Comparison of ENCODE assay signal across 24 cellular contexts in genomic region chr2:120982598-120982997, GRCh38.
A peak's percentile ranks its signal among the peaks of the same experiment; 100 is the strongest.
DNase-seq lines count a peak whose midpoint lies in the region; FAIRE-seq and TF ChIP-seq lines count a peak whose summit lies in the region.
"Had no signal": no experiment of that assay in that cellular context is flagged by ENCODE, and none has a peak within 500 bp of the region (broad histone marks: within the 10 kb centered on the region; RNA-seq: fewer than 3 reads in every experiment).

No MANE protein-coding gene starts in this region.

- no peaks in the 10 kb centered on the region for H3K27me3 ChIP-seq in NT2/D1 (ENCODE audit: insufficient read depth, insufficient read length)
- H3K27me3 ChIP-seq: MG63 had no signal

- H3K4me3 ChIP-seq in NT2/D1 (ENCODE audit: insufficient read length, low read depth): no peak overlapping the region
- H3K4me3 ChIP-seq: K562, MG63 had no signal

- H3K4me3 Mint-ChIP-seq in glutamatergic neuron (ENCODE audit: unreplicated experiment) (no peak overlapping the region), neural crest cell (no peak overlapping the region)
- H3K4me3 Mint-ChIP-seq: HFFc6 had no signal

- DNase-seq in ELF-1 (ENCODE audit: low read depth, low spot score): peak; percentile 41
- DNase-seq in NT2/D1 (ENCODE audit: low read depth, low spot score): peak; percentile 9
- DNase-seq in glutamatergic neuron: peak; percentile 12
- no peak for DNase-seq in neural crest cell (ENCODE audit: low read depth, low spot score)
- DNase-seq in activated CD4-positive, alpha-beta T cell treated with anti-CD3 and anti-CD28 coated beads, Interleukin-2, amount 50 U/mL, for 48 hours: no peak
- DNase-seq in frontal cortex (ENCODE audit: low spot score in 2 of 2): no peak
- no peak for DNase-seq in D341Med (ENCODE audit: low spot score)
- no peak for DNase-seq in RWPE1 (ENCODE audit: low spot score)
- DNase-seq: GF-D8; HFFc6; MG63; NCI-H1417 treated with DMSO at 0.1 percent for 48 hours; NCI-H187 treated with DMSO at 0.1 percent for 48 hours; NCI-H2107; NCI-H2227 treated with DMSO at 0.1 percent for 48 hours; NCI-H774; NK-92 treated with Interleukin-12 subunit alpha and Interleukin-12 subunit beta, amount 100 ng/mL, for 24 hours had no signal

- no peak overlapping the region for H3K27ac ChIP-seq in RWPE1
- H3K27ac ChIP-seq: C4-2B had no signal

- H3K4me1 Mint-ChIP-seq in glutamatergic neuron (ENCODE audit: low read depth, unreplicated experiment) (peaks cover 5% of the 10 kb centered on the region), neural crest cell (no peaks in the 10 kb centered on the region)

- POLR2A ChIA-PET in RWPE1 (lab: Yijun Ruan, JAX; ENCODE audit: low non-redundant PET): no interaction called here

- H3K36me3 ChIP-seq in NT2/D1 (ENCODE audit: insufficient read depth, insufficient read length, low read length): peaks cover 79% of the 10 kb centered on the region
- H3K36me3 ChIP-seq: MG63 had no signal

- no peak overlapping the region for H3K9ac ChIP-seq in NT2/D1 (ENCODE audit: insufficient read length, low read depth)

- H3K36me3 Mint-ChIP-seq in glutamatergic neuron (ENCODE audit: unreplicated experiment) (no peaks in the 10 kb centered on the region), neural crest cell (ENCODE audit: low read depth) (peaks cover 14% of the 10 kb centered on the region)

- H3K27me3 Mint-ChIP-seq in glutamatergic neuron (ENCODE audit: unreplicated experiment) (peaks cover 8% of the 10 kb centered on the region), neural crest cell (ENCODE audit: low read depth) (no peaks in the 10 kb centered on the region)

- H3K9me3 ChIP-seq in NT2/D1 (ENCODE audit: insufficient read depth, low read length): no peaks in the 10 kb centered on the region
- H3K9me3 ChIP-seq: MG63 had no signal

- peaks cover 5% of the 10 kb centered on the region for H3K4me1 ChIP-seq in NT2/D1 (ENCODE audit: insufficient read depth, insufficient read length)

- FAIRE-seq in frontal cortex (lab: Jason Lieb, UNC): no peak
- FAIRE-seq: A204.1, D721Med, GM19239, H54, HepG2, K562 had no signal

- CTCF ChIA-PET in RWPE1 (lab: Yijun Ruan, JAX): interaction anchor here (0.6 kb wide), 1 partner anchor 198 kb away, joined by 3 read pairs; no protein-coding TSS in a partner anchor

- H3K27ac Mint-ChIP-seq in glutamatergic neuron (ENCODE audit: unreplicated experiment) (no peak overlapping the region), neural crest cell (ENCODE audit: unreplicated experiment) (peak overlapping the region; percentile 57)
- H3K27ac Mint-ChIP-seq: HFFc6 had no signal

- TF ChIP-seq CTCF in glutamatergic neuron (IDR thresholded peaks at IDR 0.05; ENCODE audit: partially characterized antibody, unreplicated experiment) (no peak), neural crest cell (conservative IDR thresholded peaks at IDR 0.05) (no peak), RWPE1 (conservative IDR thresholded peaks at IDR 0.05; ENCODE audit: low read depth) (no peak)

- H3K9me3 Mint-ChIP-seq in glutamatergic neuron (ENCODE audit: unreplicated experiment): peaks cover 2% of the 10 kb centered on the region
- H3K9me3 Mint-ChIP-seq in neural crest cell: peaks cover 4% of the 10 kb centered on the region
- H3K9me3 Mint-ChIP-seq: HFFc6 had no signal

Comparison
In these comparisons a context has a peak if more than half of its experiments do, and no peak if none do; other contexts are left out.
1. DNase-seq: peak in ELF-1 (single experiment), NT2/D1 (single experiment) and glutamatergic neuron (single experiment); none in neural crest cell (single experiment), activated CD4-positive, alpha-beta T cell treated with anti-CD3 and anti-CD28 coated beads, Interleukin-2, amount 50 U/mL, for 48 hours (0 of 2), frontal cortex (0 of 2), D341Med (single experiment) and RWPE1 (single experiment).